Comparison of ENCODE assay signal across 16 cellular contexts in genomic region chr16:51326131-51326856, GRCh38.
DNase-seq lines count a peak whose midpoint lies in the region; ATAC-seq, FAIRE-seq and TF ChIP-seq lines count a peak whose summit lies in the region.
"Had no signal": no experiment of that assay in that cellular context is flagged by ENCODE, and none has a peak within 500 bp of the region (broad histone marks: within the 10 kb centered on the region; RNA-seq: fewer than 3 reads in every experiment).

No MANE protein-coding gene starts in this region.

- no peaks in the 10 kb centered on the region for H3K9me1 ChIP-seq in K562 (ENCODE audit: control insufficient read depth, insufficient read depth, low read length)

- intact Hi-C loops in K562 (cut with micrococcal nuclease): no loop called here

- H3K4me2 ChIP-seq in A549 (peak overlapping the region; percentile 10; the same call in 2 of the 3 replicates), K562 (ENCODE audit: insufficient read depth, low read length) (no peak overlapping the region), neural progenitor cell (no peak overlapping the region)

- H3K36me3 Mint-ChIP-seq in neural progenitor cell: peaks cover 2% of the 10 kb centered on the region
- H3K36me3 Mint-ChIP-seq: memory B cell had no signal

- no peak for TF ChIP-seq POLR2A in A549 (IDR thresholded peaks at IDR 0.05; ENCODE audit: low read length)
- TF ChIP-seq POLR2A in H54 (IDR thresholded peaks at IDR 0.05; ENCODE audit: low read depth, low read length): 0 out of 2 replicates have a peak, but pooled peaks have one; percentile 20
- no peak for TF ChIP-seq POLR2A in K562 (conservative IDR thresholded peaks at IDR 0.05)

- POLR2A ChIA-PET in A549 (lab: Yijun Ruan, JAX): no interaction called here
- POLR2A ChIA-PET in K562 (lab: Yijun Ruan, JAX): no interaction called here

- H3K4me3 Mint-ChIP-seq in neural progenitor cell: no peak overlapping the region
- H3K4me3 Mint-ChIP-seq: memory B cell had no signal

- H3K9me3 Mint-ChIP-seq in neural progenitor cell: peaks cover 10% of the 10 kb centered on the region

- BruUV-seq in K562 (replicated peaks; lab: Mats Ljungman, UMichigan): no TSS peak

- H3K9ac ChIP-seq in K562 (ENCODE audit: insufficient read depth in 1 of 2, low read depth in 2 of 2, low read length in 2 of 2): no peak overlapping the region
- H3K9ac ChIP-seq in neural progenitor cell: no peak overlapping the region

- FAIRE-seq in A549 (lab: Jason Lieb, UNC): no peak
- no peak for FAIRE-seq in H54 (lab: Jason Lieb, UNC)
- no peak for FAIRE-seq in K562 (lab: Jason Lieb, UNC)
- FAIRE-seq: TTC549 had no signal

- no peak overlapping the region for H3K27ac ChIP-seq in A549
- H3K27ac ChIP-seq in K562 (ENCODE audit: extremely low read depth, low read depth, low read length): no peak overlapping the region
- H3K27ac ChIP-seq in neural progenitor cell: no peak overlapping the region
- H3K27ac ChIP-seq: body of pancreas, gastrocnemius medialis had no signal

- H2AFZ ChIP-seq in K562 (ENCODE audit: low read depth, low read length) (no peak overlapping the region), neural progenitor cell (replicated peaks) (no peak overlapping the region)

- no peak for TF ChIP-seq CTCF in A549 (IDR thresholded peaks at IDR 0.05)
- no peak for TF ChIP-seq CTCF in K562 (IDR thresholded peaks at IDR 0.05 in 2 of 3, conservative IDR thresholded peaks at IDR 0.05 in 1 of 3; ENCODE audit: insufficient read depth in 2 of 3, low read depth in 1 of 3, low read length in 3 of 3)
- TF ChIP-seq CTCF in neural progenitor cell (IDR thresholded peaks at IDR 0.05): no peak

- H3K36me3 ChIP-seq in K562 (ENCODE audit: control insufficient read depth, insufficient read depth, low read length) (no peaks in the 10 kb centered on the region), neural progenitor cell (no peaks in the 10 kb centered on the region)
- H3K36me3 ChIP-seq: gastrocnemius medialis had no signal

- ATAC-seq in A549 (peak in 1 of 2 experiments; percentile 68; a peak in 2 of 6 replicates), K562 (no peak), GM18867 (IDR thresholded peaks at IDR 0.05; ENCODE audit: unreplicated experiment) (no peak)
- ATAC-seq: body of pancreas had no signal

- TF ChIP-seq RAD21 in A549 (conservative IDR thresholded peaks at IDR 0.05 in 1 of 2, IDR thresholded peaks at IDR 0.05 in 1 of 2): no peak
- TF ChIP-seq RAD21 in K562 (CRISPR knock-in tag; conservative IDR thresholded peaks at IDR 0.05 in 1 of 2, IDR thresholded peaks at IDR 0.05 in 1 of 2): no peak

- H3K27me3 Mint-ChIP-seq in neural progenitor cell (ENCODE audit: insufficient read depth, low read depth): no peaks in the 10 kb centered on the region
- H3K27me3 Mint-ChIP-seq: memory B cell had no signal

- H3K4me1 ChIP-seq in A549 (peaks cover 7% of the 10 kb centered on the region; the same call in 1 of the 3 replicates), K562 (replicated peaks in 1 of 2; ENCODE audit: control insufficient read depth in 2 of 2, insufficient read depth in 2 of 2, low read length in 2 of 2) (no peaks in the 10 kb centered on the region), neural progenitor cell (peaks cover 6% of the 10 kb centered on the region)
- H3K4me1 ChIP-seq: body of pancreas, gastrocnemius medialis had no signal

- no peaks in the 10 kb centered on the region for H4K20me1 ChIP-seq in K562 (replicated peaks; ENCODE audit: control insufficient read depth, insufficient read depth, low read length)
- no peaks in the 10 kb centered on the region for H4K20me1 ChIP-seq in neural progenitor cell (ENCODE audit: low read depth)

- TF ChIP-seq EP300 in A549 (IDR thresholded peaks at IDR 0.05) (no peak), K562 (IDR thresholded peaks at IDR 0.05; ENCODE audit: low read length) (no peak)

- H3K4me1 Mint-ChIP-seq in neural progenitor cell: peaks cover 11% of the 10 kb centered on the region
- H3K4me1 Mint-ChIP-seq: memory B cell had no signal

- H3K79me2 ChIP-seq in K562 (ENCODE audit: control insufficient read depth, insufficient read depth, low read length) (no peaks in the 10 kb centered on the region), neural progenitor cell (ENCODE audit: low read depth) (no peaks in the 10 kb centered on the region)

- no peaks in the 10 kb centered on the region for H3F3A ChIP-seq in neural progenitor cell (ENCODE audit: low read depth)

- in situ Hi-C loops in K562 (cut with MboI): no loop called here

- WGBS in A549 (ENCODE audit: missing lambda C conversion rate): 4% methylated on average over 7 of the region's 7 CpGs
- WGBS in K562 (ENCODE audit: insufficient coverage, low coverage, missing lambda C conversion rate): 0% methylated on average over 7 of the region's 7 CpGs

- H3K9me3 ChIP-seq in A549 (no peaks in the 10 kb centered on the region), K562 (replicated peaks; ENCODE audit: control insufficient read depth, insufficient read depth, low read depth, low read length) (0 out of 2 replicates have a peak, but pooled peaks cover 2% of the 10 kb centered on the region), neural progenitor cell (ENCODE audit: low read depth) (no peaks in the 10 kb centered on the region)
- H3K9me3 ChIP-seq: body of pancreas, gastrocnemius medialis had no signal

- H3K4me3 ChIP-seq in A549 (no peak overlapping the region), K562 (no peak overlapping the region), neural progenitor cell (no peak overlapping the region)
- H3K4me3 ChIP-seq: body of pancreas, gastrocnemius medialis had no signal

- CTCF ChIA-PET in A549 (lab: Yijun Ruan, JAX): no interaction called here
- CTCF ChIA-PET in K562 (lab: Yijun Ruan, JAX; ENCODE audit: low intra/inter-chr PET ratio): no interaction called here

- no peak overlapping the region for H3K27ac Mint-ChIP-seq in neural progenitor cell
- H3K27ac Mint-ChIP-seq: memory B cell had no signal

- DNase-seq in A549 (ENCODE audit: low read depth in 1 of 2, low spot score in 1 of 2) (peak in 1 of 2 experiments; percentile 26), H54 (ENCODE audit: insufficient read length, low spot score) (peak; percentile 14), K562 (ENCODE audit: extremely low read depth in 1 of 4, low spot score in 3 of 4) (peak in 2 of 4 experiments; percentile 9 to 15), iris pigment epithelial cell (ENCODE audit: low read depth) (peak; percentile 77), neural progenitor cell (ENCODE audit: low spot score) (no peak), D341Med (ENCODE audit: low spot score) (no peak), NCI-H774 (lab: John Stamatoyannopoulos, UW) (no peak)
- DNase-seq: activated T-cell treated with anti-CD3 and anti-CD28 coated beads for 4 hours, body of pancreas, C1 segment of cervical spinal cord, gastrocnemius medialis, NCI-H187, retina had no signal

- H3K27me3 ChIP-seq in K562 (ENCODE audit: control insufficient read depth in 2 of 2, insufficient read depth in 2 of 2, low read length in 2 of 2) (no peaks in the 10 kb centered on the region), neural progenitor cell (no peaks in the 10 kb centered on the region)
- H3K27me3 ChIP-seq: body of pancreas, gastrocnemius medialis had no signal

TF ChIP-seq in A549, 52 proteins besides CTCF, POLR2A, EP300 and RAD21:
- TF ChIP-seq KDM1A (IDR thresholded peaks at IDR 0.05; ENCODE audit: low read depth) (no peak), TP53 (CRISPR knock-in tag; IDR thresholded peaks at IDR 0.05) (no peak), MAX (IDR thresholded peaks at IDR 0.05) (no peak), RNF2 (IDR thresholded peaks at IDR 0.05; ENCODE audit: borderline replicate concordance, low read depth) (no peak), SMC3 (IDR thresholded peaks at IDR 0.05) (no peak), FOSL2 (IDR thresholded peaks at IDR 0.05) (peak; percentile 36; the same call in 1 of the 2 replicates), FOSL2 (CRISPR knock-in tag; IDR thresholded peaks at IDR 0.05) (no peak)

TF ChIP-seq in K562, 482 proteins besides CTCF, POLR2A, EP300 and RAD21 (continues in another document):
- TF ChIP-seq ZNF639 (CRISPR knock-in tag; conservative IDR thresholded peaks at IDR 0.05 in 1 of 2, IDR thresholded peaks at IDR 0.05 in 1 of 2) (no peak), FOSL1 (tag; conservative IDR thresholded peaks at IDR 0.05) (peak; percentile 67), DACH1 (IDR thresholded peaks at IDR 0.05; ENCODE audit: partially characterized antibody) (no peak), ZNF175 (CRISPR knock-in tag; IDR thresholded peaks at IDR 0.05; ENCODE audit: low read depth) (no peak), CCAR2 (IDR thresholded peaks at IDR 0.05; ENCODE audit: low read depth, low read length) (no peak), YBX1 (IDR thresholded peaks at IDR 0.05) (no peak), PREB (CRISPR knock-in tag; IDR thresholded peaks at IDR 0.05) (no peak), SMAD4 (CRISPR knock-in tag; conservative IDR thresholded peaks at IDR 0.05) (no peak), ZNF3 (CRISPR knock-in tag; IDR thresholded peaks at IDR 0.05) (no peak), NUFIP1 (IDR thresholded peaks at IDR 0.05; ENCODE audit: partially characterized antibody) (no peak), TAF9B (IDR thresholded peaks at IDR 0.05; ENCODE audit: partially characterized antibody) (no peak), SUPT5H (IDR thresholded peaks at IDR 0.05) (no peak), JUN (IDR thresholded peaks at IDR 0.05; ENCODE audit: borderline replicate concordance, low read depth, low read length) (0 out of 2 replicates have a peak, but pooled peaks have one; percentile 37), JUN (CRISPR knock-in tag; IDR thresholded peaks at IDR 0.05; ENCODE audit: borderline replicate concordance) (no peak)

Comparison
In these comparisons a context has a peak if more than half of its experiments do, and no peak if none do; other contexts are left out.
1. DNase-seq: peak in H54 (single experiment) and iris pigment epithelial cell (single experiment); none in neural progenitor cell (single experiment), D341Med (single experiment) and NCI-H774 (single experiment).